In the genomic region with DNA sequence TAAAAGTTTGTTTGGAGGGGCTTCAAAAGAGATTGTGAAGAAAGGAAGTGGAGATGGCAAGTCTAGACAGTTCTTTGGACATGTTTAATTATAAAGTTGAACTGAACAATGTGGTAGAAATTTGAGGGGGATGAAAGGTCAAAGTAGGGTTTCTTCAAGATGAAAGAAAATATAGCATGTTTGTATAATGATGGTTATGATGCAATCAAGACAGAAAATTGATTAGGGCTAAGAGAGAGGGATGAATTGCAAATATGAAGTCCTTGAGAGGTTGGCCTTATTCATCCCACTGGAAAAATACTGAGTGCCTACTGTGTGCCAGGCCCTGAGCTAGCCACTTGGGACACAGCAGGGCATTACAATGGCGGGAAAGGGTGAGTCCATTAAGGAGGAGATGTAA, we compare ENCODE assay signal across 28 cellular contexts.
"Had no signal": no experiment of that assay in that cellular context is flagged by ENCODE, and none has a peak within 500 bp of the region (broad histone marks: within the 10 kb centered on the region; RNA-seq: fewer than 3 reads in every experiment).

No MANE protein-coding gene starts in this region.

- ATAC-seq: activated CD4-positive, alpha-beta T cell treated with anti-CD3 and anti-CD28 coated beads for 36 hours; activated naive CD4-positive, alpha-beta T cell treated with anti-CD3 and anti-CD28 coated beads, Interleukin-2, amount 50 U/mL, for 72 hours; esophagus mucosa; T-cell had no signal

- H3K4me1 ChIP-seq: ascending aorta, breast epithelium, colonic mucosa had no signal

- H3K27me3 Mint-ChIP-seq: activated CD4-positive, alpha-beta memory T cell treated with anti-CD3 and anti-CD28 coated beads for 36 hours; activated CD4-positive, alpha-beta T cell treated with anti-CD3 and anti-CD28 coated beads for 36 hours; activated CD4-positive, alpha-beta T cell treated with anti-CD3 and anti-CD28 coated beads, Interleukin-2, amount 10 ng/mL, durations not matched to agents 24 days and 14 days; activated naive CD4-positive, alpha-beta T cell treated with anti-CD3 and anti-CD28 coated beads, Interleukin-2, amount 10 ng/mL, durations not matched to agents 7 days and 5 days; activated naive CD8-positive, alpha-beta T cell treated with anti-CD3 and anti-CD28 coated beads, Interleukin-2, amount 10 ng/mL, durations not matched to agents 7 days and 5 days; brain; T-cell had no signal

- H3K27me3 ChIP-seq: ascending aorta, breast epithelium, cardiac muscle cell, colonic mucosa had no signal

- H3K4me3 Mint-ChIP-seq: activated CD4-positive, alpha-beta memory T cell treated with anti-CD3 and anti-CD28 coated beads for 36 hours; activated CD4-positive, alpha-beta T cell treated with anti-CD3 and anti-CD28 coated beads for 36 hours; activated CD4-positive, alpha-beta T cell treated with anti-CD3 and anti-CD28 coated beads, Interleukin-2, amount 10 ng/mL, durations not matched to agents 24 days and 14 days; activated naive CD4-positive, alpha-beta T cell treated with anti-CD3 and anti-CD28 coated beads, Interleukin-2, amount 10 ng/mL, durations not matched to agents 7 days and 5 days; activated naive CD8-positive, alpha-beta T cell treated with anti-CD3 and anti-CD28 coated beads, Interleukin-2, amount 10 ng/mL, durations not matched to agents 7 days and 5 days; brain; T-cell had no signal

- H3K9me3 ChIP-seq: ascending aorta, breast epithelium, colonic mucosa had no signal

- H3K36me3 Mint-ChIP-seq: activated CD4-positive, alpha-beta memory T cell treated with anti-CD3 and anti-CD28 coated beads for 36 hours; activated naive CD4-positive, alpha-beta T cell treated with anti-CD3 and anti-CD28 coated beads, Interleukin-2, amount 10 ng/mL, durations not matched to agents 7 days and 5 days; activated naive CD4-positive, alpha-beta T cell treated with anti-CD3 and anti-CD28 coated beads, Interleukin-2, amount 50 U/mL, for 72 hours; T-cell had no signal

- FAIRE-seq: frontal cortex had no signal

- H3K4me1 Mint-ChIP-seq: brain had no signal

- H3K36me3 ChIP-seq: ascending aorta, breast epithelium, cardiac muscle cell, colonic mucosa had no signal

- H3K9me3 Mint-ChIP-seq: activated CD4-positive, alpha-beta memory T cell treated with anti-CD3 and anti-CD28 coated beads for 36 hours; brain had no signal

- H3K4me3 ChIP-seq: ascending aorta, breast epithelium, cardiac muscle cell, colonic mucosa had no signal

- H3K27ac ChIP-seq: ascending aorta, breast epithelium, cardiac muscle cell, colonic mucosa had no signal

- DNase-seq: activated CD4-positive, alpha-beta memory T cell treated with anti-CD3 and anti-CD28 coated beads for 36 hours; activated CD4-positive, alpha-beta T cell treated with anti-CD3 and anti-CD28 coated beads for 36 hours; activated CD4-positive, alpha-beta T cell treated with anti-CD3 and anti-CD28 coated beads, Interleukin-2, amount 10 ng/mL, durations not matched to agents 24 days and 14 days; activated CD4-positive, CD25-positive, alpha-beta regulatory T cell; activated CD4-positive, CD25-positive, alpha-beta regulatory T cell treated with anti-CD3 and anti-CD28 coated beads, Interleukin-2, amount 50 U/mL, for 72 hours; activated CD8-positive, alpha-beta memory T cell treated with anti-CD3 and anti-CD28 coated beads for 24 hours; activated gamma-delta T cell; activated naive CD4-positive, alpha-beta T cell; activated naive CD4-positive, alpha-beta T cell treated with anti-CD3 and anti-CD28 coated beads, Interleukin-2, amount 10 ng/mL, durations not matched to agents 7 days and 5 days; activated naive CD8-positive, alpha-beta T cell treated with anti-CD3 and anti-CD28 coated beads, Interleukin-2, amount 10 ng/mL, durations not matched to agents 7 days and 5 days; activated T-cell treated with anti-CD3 and anti-CD28 coated beads, Interleukin-2, amount 50 U/mL, for 1 hour; activated T-cell treated with anti-CD3 and anti-CD28 coated beads, Interleukin-2, amount 50 U/mL, for 48 hours; central memory CD4-positive, alpha-beta T cell; cerebellar nuclear complex; colonic mucosa; effector CD8-positive, alpha-beta T cell; foreskin fibroblast; head of caudate nucleus; SW 1271; T-cell; T-helper 2 cell had no signal

- H3K27ac Mint-ChIP-seq: activated CD4-positive, alpha-beta memory T cell treated with anti-CD3 and anti-CD28 coated beads for 36 hours; activated CD4-positive, alpha-beta T cell treated with anti-CD3 and anti-CD28 coated beads for 36 hours; activated CD4-positive, alpha-beta T cell treated with anti-CD3 and anti-CD28 coated beads, Interleukin-2, amount 10 ng/mL, durations not matched to agents 24 days and 14 days; activated naive CD4-positive, alpha-beta T cell treated with anti-CD3 and anti-CD28 coated beads, Interleukin-2, amount 10 ng/mL, durations not matched to agents 7 days and 5 days; activated naive CD8-positive, alpha-beta T cell treated with anti-CD3 and anti-CD28 coated beads, Interleukin-2, amount 10 ng/mL, durations not matched to agents 7 days and 5 days; T-cell had no signal
